ENCODE assay signal across 19 cellular contexts in genomic region chr15:51191072-51191665, GRCh38.
DNase-seq lines count a peak whose midpoint lies in the region; ATAC-seq and TF ChIP-seq lines count a peak whose summit lies in the region.
"Had no signal": no experiment of that assay in that cellular context is flagged by ENCODE, and none has a peak within 500 bp of the region (broad histone marks: within the 10 kb centered on the region; RNA-seq: fewer than 3 reads in every experiment).

No MANE protein-coding gene starts in this region.

- intact Hi-C loops in gastrocnemius medialis (cut with DNase I; ENCODE audit: low total_unique reads): no loop called here
- intact Hi-C loops in CD4-positive, alpha-beta T cell (cut with DNase I, micrococcal nuclease): loop anchor here in 1 of 2 experiments (10.0 kb wide), 1 partner anchor 356 kb away; no protein-coding TSS in a partner anchor

- H3K4me1 ChIP-seq in gastrocnemius medialis: peaks cover 26 to 37% of the 10 kb centered on the region in 2 donors

- peak overlapping the region in 3 of 4 donors; percentile 26 to 42 (median 31) for H3K4me3 ChIP-seq in gastrocnemius medialis
- H3K4me3 ChIP-seq: esophagus squamous epithelium had no signal

- no peaks in the 10 kb centered on the region for H3K36me3 Mint-ChIP-seq in CD4-positive, alpha-beta T cell (ENCODE audit: low read depth)
- H3K36me3 Mint-ChIP-seq: mesothelial cell of epicardium had no signal

- no peaks in the 10 kb centered on the region for H3K4me1 Mint-ChIP-seq in CD4-positive, alpha-beta T cell (ENCODE audit: low read depth)
- H3K4me1 Mint-ChIP-seq: activated naive CD8-positive, alpha-beta T cell treated with anti-CD3 and anti-CD28 coated beads, Interleukin-2, amount 50 U/mL, for 24 hours; mesothelial cell of epicardium had no signal

- no peak overlapping the region for H3K4me3 Mint-ChIP-seq in CD4-positive, alpha-beta T cell
- H3K4me3 Mint-ChIP-seq: activated naive CD8-positive, alpha-beta T cell treated with anti-CD3 and anti-CD28 coated beads, Interleukin-2, amount 50 U/mL, for 24 hours; mesothelial cell of epicardium had no signal

- ATAC-seq in gastrocnemius medialis: peak; percentile 83 to 87
- ATAC-seq in CD4-positive, alpha-beta T cell (ENCODE audit: poor library complexity): no peak
- ATAC-seq: activated naive CD8-positive, alpha-beta T cell treated with anti-CD3 and anti-CD28 coated beads, Interleukin-2, amount 50 U/mL, for 24 hours had no signal

- DNase-seq in amniotic epithelial cell (ENCODE audit: low read depth) (peak; percentile 16), left kidney (ENCODE audit: low read depth, low spot score) (peak; percentile 7), gastrocnemius medialis (peak; percentile 82 to 84), SW 1271 (lab: John Stamatoyannopoulos, UW) (no peak), NCI-H2227 treated with DMSO at 0.1 percent for 48 hours (lab: John Stamatoyannopoulos, UW) (no peak)
- no peak for DNase-seq in activated CD8-positive, alpha-beta memory T cell treated with anti-CD3 and anti-CD28 coated beads, Interleukin-2, amount 50 U/mL, for 4 hours
- DNase-seq in CD4-positive, alpha-beta T cell: no peak
- DNase-seq: activated CD4-positive, CD25-positive, alpha-beta regulatory T cell treated with anti-CD3 and anti-CD28 coated beads, Interleukin-2, amount 50 U/mL, for 72 hours; activated CD8-positive, alpha-beta memory T cell treated with anti-CD3 and anti-CD28 coated beads for 24 hours; activated naive CD8-positive, alpha-beta T cell treated with anti-CD3 and anti-CD28 coated beads, Interleukin-2, amount 50 U/mL, for 24 hours; effector CD4-positive, alpha-beta T cell; esophagus squamous epithelium; glutamatergic neuron; NCI-H2081; NCI-H524 treated with DMSO at 0.1 percent for 48 hours; stimulated activated CD4-positive, alpha-beta T cell treated with anti-CD3 and anti-CD28 coated beads, Interleukin-4, amount 100 ng/mL, for 4 hours; T1000 had no signal

- no peak overlapping the region for H3K27ac Mint-ChIP-seq in CD4-positive, alpha-beta T cell
- H3K27ac Mint-ChIP-seq: activated naive CD8-positive, alpha-beta T cell treated with anti-CD3 and anti-CD28 coated beads, Interleukin-2, amount 50 U/mL, for 24 hours; mesothelial cell of epicardium had no signal

- in situ Hi-C loops in gastrocnemius medialis (cut with MboI; ENCODE audit: low sequenced_read_pairs in 4 of 4): no loop called here

- H3K9me3 Mint-ChIP-seq in CD4-positive, alpha-beta T cell: no peaks in the 10 kb centered on the region
- H3K9me3 Mint-ChIP-seq: activated naive CD8-positive, alpha-beta T cell treated with anti-CD3 and anti-CD28 coated beads, Interleukin-2, amount 50 U/mL, for 24 hours; mesothelial cell of epicardium had no signal

- no peak for TF ChIP-seq CTCF in gastrocnemius medialis (IDR thresholded peaks at IDR 0.05 in 4 of 5, conservative IDR thresholded peaks at IDR 0.05 in 1 of 5)
- TF ChIP-seq CTCF in CD4-positive, alpha-beta T cell (IDR thresholded peaks at IDR 0.05): no peak

- POLR2A ChIA-PET in CD4-positive, alpha-beta T cell (lab: Charles Lee): no interaction called here

- H3K27me3 ChIP-seq in gastrocnemius medialis: no peaks in the 10 kb centered on the region
- peaks cover 21% of the 10 kb centered on the region for H3K27me3 ChIP-seq in CD4-positive, alpha-beta T cell (ENCODE audit: control insufficient read depth, insufficient read depth, low read length)

- CTCF ChIA-PET in CD4-positive, alpha-beta T cell (lab: Charles Lee): no interaction called here

- peak in 1 of 2 donors; percentile 12 for TF ChIP-seq POLR2A in gastrocnemius medialis (IDR thresholded peaks at IDR 0.05)

- peaks cover 42% of the 10 kb centered on the region for H3K27me3 Mint-ChIP-seq in CD4-positive, alpha-beta T cell

- no peaks in the 10 kb centered on the region for H3K9me3 ChIP-seq in KOPT-K1 (ENCODE audit: insufficient read depth, low read length, poor library complexity, severe bottlenecking)
- no peaks in the 10 kb centered on the region for H3K9me3 ChIP-seq in gastrocnemius medialis
- H3K9me3 ChIP-seq in CD4-positive, alpha-beta T cell (ENCODE audit: control insufficient read depth, low read length): no peaks in the 10 kb centered on the region
- H3K9me3 ChIP-seq: esophagus squamous epithelium had no signal

- H3K27ac ChIP-seq in KOPT-K1 (ENCODE audit: low read depth, low read length, poor library complexity, severe bottlenecking) (peak overlapping the region; percentile 8), gastrocnemius medialis (peak overlapping the region; percentile 79 to 90 (median 84))
- no peak overlapping the region for H3K27ac ChIP-seq in CD4-positive, alpha-beta T cell (ENCODE audit: low read depth, low read length)

- H3K36me3 ChIP-seq in KOPT-K1 (ENCODE audit: insufficient read depth, low read length) (no peaks in the 10 kb centered on the region), gastrocnemius medialis (no peaks in the 10 kb centered on the region)
- H3K36me3 ChIP-seq: esophagus squamous epithelium had no signal

Comparison
In these comparisons a context has a peak if more than half of its experiments do, and no peak if none do; other contexts are left out.
1. DNase-seq: peak in amniotic epithelial cell (single experiment), left kidney (single experiment) and gastrocnemius medialis (2 of 2); none in activated CD8-positive, alpha-beta memory T cell treated with anti-CD3 and anti-CD28 coated beads, Interleukin-2, amount 50 U/mL, for 4 hours (single experiment), CD4-positive, alpha-beta T cell (0 of 10), SW 1271 (0 of 2) and NCI-H2227 treated with DMSO at 0.1 percent for 48 hours (single experiment).